ENCODE assay signal across 28 cellular contexts in the genomic region with DNA sequence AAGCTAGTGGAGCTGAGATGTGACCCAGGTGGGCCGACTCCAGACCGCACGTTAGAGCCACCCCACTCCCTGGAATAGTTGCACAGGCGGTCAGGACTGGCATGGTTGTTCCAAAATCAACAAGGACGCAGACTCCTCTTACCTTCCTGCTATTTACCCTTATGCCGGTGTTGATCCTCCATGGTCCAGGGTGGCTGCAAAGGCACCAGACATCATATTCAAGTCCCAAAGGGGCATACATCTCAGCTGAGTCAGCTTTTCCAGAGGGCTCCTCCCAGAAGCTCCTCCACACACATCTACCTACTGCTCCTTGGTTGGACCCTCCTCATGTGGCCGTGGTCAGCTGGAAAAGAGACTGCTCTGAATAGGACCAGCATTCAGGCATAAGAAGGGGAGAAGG.
DNase-seq lines count a peak whose midpoint lies in the region; ATAC-seq, FAIRE-seq and TF ChIP-seq lines count a peak whose summit lies in the region.
"Had no signal": no experiment of that assay in that cellular context is flagged by ENCODE, and none has a peak within 500 bp of the region (broad histone marks: within the 10 kb centered on the region; RNA-seq: fewer than 3 reads in every experiment).

No MANE protein-coding gene starts in this region.

- BruUV-seq in HepG2 (replicated peaks; lab: Mats Ljungman, UMichigan): no TSS peak

- peaks cover 8 to 32% of the 10 kb centered on the region in 2 donors for H3K27me3 Mint-ChIP-seq in effector memory CD8-positive, alpha-beta T cell

- H3K27me3 ChIP-seq in HepG2 (ENCODE audit: control insufficient read depth in 1 of 2, insufficient read depth in 2 of 2, low read length in 2 of 2): peaks cover 0 to 38% of the 10 kb centered on the region in 2 experiments; a peak in 3 of 5 replicates
- no peaks in the 10 kb centered on the region for H3K27me3 ChIP-seq in right lobe of liver
- H3K27me3 ChIP-seq: ascending aorta; BLaER1 treated with 17β-estradiol and CSF1 and Interleukin-3, amounts not matched to agents 10 nM and 100 nM; ovary had no signal

- TF ChIP-seq CTCF in HepG2 (CRISPR knock-in tag; IDR thresholded peaks at IDR 0.05): no peak
- no peak for TF ChIP-seq CTCF in right lobe of liver (IDR thresholded peaks at IDR 0.05)

- TF ChIP-seq RAD21 in HepG2 (CRISPR knock-in tag; IDR thresholded peaks at IDR 0.05): no peak

- DNase-seq in HepG2 (ENCODE audit: low spot score): no peak
- no peak for DNase-seq in right lobe of liver
- peak; percentile 51 for DNase-seq in mesenteric fat pad (ENCODE audit: low spot score)
- DNase-seq in urothelium cell line (ENCODE audit: low spot score): no peak
- no peak for DNase-seq in effector memory CD8-positive, alpha-beta T cell
- no peak for DNase-seq in SW 1271 (lab: John Stamatoyannopoulos, UW)
- DNase-seq in Ammon's horn (ENCODE audit: low spot score): no peak
- DNase-seq: activated gamma-delta T cell; activated naive CD8-positive, alpha-beta T cell treated with anti-CD3 and anti-CD28 coated beads for 36 hours; activated T-cell treated with anti-CD3 and anti-CD28 coated beads, Interleukin-2, amount 50 U/mL, for 24 hours; central memory CD4-positive, alpha-beta T cell; dermis blood vessel endothelial cell; Kasumi-1; kidney glomerular epithelial cell; NCI-H1417 treated with DMSO at 0.1 percent for 48 hours; NCI-H2081 treated with DMSO at 0.1 percent for 48 hours; NCI-H226; nephron progenitor cell; NK-92 treated with Interleukin-12 subunit alpha and Interleukin-12 subunit beta, amount 100 ng/mL, for 24 hours; T-helper 9 cell had no signal

- H3K36me3 ChIP-seq in HepG2 (replicated peaks in 1 of 2; ENCODE audit: control insufficient read depth in 1 of 2, insufficient read depth in 2 of 2, low read length in 2 of 2) (no peaks in the 10 kb centered on the region), right lobe of liver (no peaks in the 10 kb centered on the region)
- H3K36me3 ChIP-seq: ascending aorta, ovary had no signal

- H3K4me1 ChIP-seq in HepG2 (ENCODE audit: insufficient read depth, low read length): no peaks in the 10 kb centered on the region
- no peaks in the 10 kb centered on the region for H3K4me1 ChIP-seq in right lobe of liver
- H3K4me1 ChIP-seq: ascending aorta had no signal

- no peak for TF ChIP-seq EP300 in HepG2 (IDR thresholded peaks at IDR 0.05; ENCODE audit: low read depth in 2 of 2, low read length in 2 of 2)
- TF ChIP-seq EP300 in HepG2 (CRISPR knock-in tag; IDR thresholded peaks at IDR 0.05; ENCODE audit: borderline replicate concordance): no peak

- H3K36me3 Mint-ChIP-seq in effector memory CD8-positive, alpha-beta T cell (ENCODE audit: insufficient read depth): no peaks in the 10 kb centered on the region
- H3K36me3 Mint-ChIP-seq: activated naive CD8-positive, alpha-beta T cell treated with anti-CD3 and anti-CD28 coated beads for 36 hours; type B pancreatic cell had no signal

- no peak overlapping the region for H3K9ac ChIP-seq in HepG2 (ENCODE audit: insufficient read depth, low read depth, low read length)
- H3K9ac ChIP-seq: BLaER1 treated with 17β-estradiol and CSF1 and Interleukin-3, amounts not matched to agents 10 nM and 100 nM had no signal

- POLR2A ChIA-PET in HepG2 (lab: Yijun Ruan, JAX): no interaction called here

- no peak for FAIRE-seq in HepG2 (lab: Jason Lieb, UNC)
- peak; percentile 55 for FAIRE-seq in urothelium cell line (lab: Jason Lieb, UNC)
- FAIRE-seq: frontal cortex, G401.6 had no signal

- no peak overlapping the region for H3K4me2 ChIP-seq in HepG2 (ENCODE audit: low read depth, low read length)
- H3K4me2 ChIP-seq: BLaER1 treated with 17β-estradiol and CSF1 and Interleukin-3, amounts not matched to agents 10 nM and 100 nM had no signal

- no peaks in the 10 kb centered on the region for H3K9me3 Mint-ChIP-seq in effector memory CD8-positive, alpha-beta T cell
- H3K9me3 Mint-ChIP-seq: activated naive CD8-positive, alpha-beta T cell treated with anti-CD3 and anti-CD28 coated beads for 36 hours; activated T-cell treated with anti-CD3 and anti-CD28 coated beads, Interleukin-2, amount 50 U/mL, for 24 hours; type B pancreatic cell had no signal

- TF ChIP-seq POLR2A in HepG2 (IDR thresholded peaks at IDR 0.05; ENCODE audit: insufficient read depth in 1 of 2, low read depth in 2 of 2, low read length in 2 of 2) (no peak), right lobe of liver (IDR thresholded peaks at IDR 0.05) (no peak)

- ATAC-seq in HepG2 (no peak), right lobe of liver (no peak)
- ATAC-seq in effector memory CD8-positive, alpha-beta T cell (replicated peaks): no peak

- H3K79me2 ChIP-seq in HepG2 (ENCODE audit: insufficient read depth, low read length): no peaks in the 10 kb centered on the region

- no peak overlapping the region for H3K27ac ChIP-seq in HepG2 (ENCODE audit: extremely low read length, insufficient read depth, low read length)
- H3K27ac ChIP-seq in right lobe of liver: no peak overlapping the region
- H3K27ac ChIP-seq in cingulate gyrus (ENCODE audit: low read depth, low read length): peak overlapping the region; percentile 90
- H3K27ac ChIP-seq: ascending aorta; BLaER1 treated with 17β-estradiol and CSF1 and Interleukin-3, amounts not matched to agents 10 nM and 100 nM; ovary; skin epidermis had no signal

- intact Hi-C loops in HepG2 (cut with micrococcal nuclease; ENCODE audit: unreplicated experiment): no loop called here
- intact Hi-C loops in right lobe of liver (cut with DNase I): no loop called here

- no peaks in the 10 kb centered on the region for H3K9me3 ChIP-seq in HepG2 (ENCODE audit: low read length)
- H3K9me3 ChIP-seq in right lobe of liver: no peaks in the 10 kb centered on the region
- H3K9me3 ChIP-seq: ascending aorta; BLaER1 treated with 17β-estradiol and CSF1 and Interleukin-3, amounts not matched to agents 10 nM and 100 nM; ovary had no signal

- no peak overlapping the region for H3K4me3 Mint-ChIP-seq in effector memory CD8-positive, alpha-beta T cell
- H3K4me3 Mint-ChIP-seq: activated naive CD8-positive, alpha-beta T cell treated with anti-CD3 and anti-CD28 coated beads for 36 hours; activated T-cell treated with anti-CD3 and anti-CD28 coated beads, Interleukin-2, amount 50 U/mL, for 24 hours; nephron progenitor cell; type B pancreatic cell had no signal

- in situ Hi-C loops in HepG2 (cut with HindIII; ENCODE audit: extremely low pct_ligation_motif_present, low pct_unique_long_range_greater_than_20kb): no loop called here

- H3K4me3 ChIP-seq in HepG2 (replicated peaks in 1 of 3; ENCODE audit: insufficient read depth in 1 of 3, low read depth in 2 of 3, low read length in 3 of 3): no peak overlapping the region
- H3K4me3 ChIP-seq in right lobe of liver: no peak overlapping the region
- H3K4me3 ChIP-seq: ascending aorta; BLaER1 treated with 17β-estradiol and CSF1 and Interleukin-3, amounts not matched to agents 10 nM and 100 nM; ovary; skin epidermis had no signal

- H3K4me1 Mint-ChIP-seq in effector memory CD8-positive, alpha-beta T cell (ENCODE audit: low read depth in 2 of 2): no peaks in the 10 kb centered on the region
- H3K4me1 Mint-ChIP-seq: activated naive CD8-positive, alpha-beta T cell treated with anti-CD3 and anti-CD28 coated beads for 36 hours; nephron progenitor cell had no signal

- no peaks in the 10 kb centered on the region for H4K20me1 ChIP-seq in HepG2 (ENCODE audit: insufficient read depth, low read length)

- 14% methylated on average over 7 of the region's 7 CpGs for WGBS in HepG2 (ENCODE audit: low lambda C conversion rate)
- WGBS in right lobe of liver (ENCODE audit: insufficient coverage, low coverage, low lambda C conversion rate, missing lambda C conversion rate): 70% methylated on average over 2 of the region's 7 CpGs

- H3K27ac Mint-ChIP-seq in effector memory CD8-positive, alpha-beta T cell: no peak overlapping the region
- H3K27ac Mint-ChIP-seq: activated naive CD8-positive, alpha-beta T cell treated with anti-CD3 and anti-CD28 coated beads for 36 hours; activated T-cell treated with anti-CD3 and anti-CD28 coated beads, Interleukin-2, amount 50 U/mL, for 24 hours; nephron progenitor cell; type B pancreatic cell had no signal

- CTCF ChIA-PET in HepG2 (lab: Yijun Ruan, JAX; ENCODE audit: low intra/inter-chr PET ratio, low total read pairs): no interaction called here

- no peak overlapping the region for H2AFZ ChIP-seq in HepG2 (ENCODE audit: low read length)

TF ChIP-seq in HepG2, 621 proteins besides CTCF, POLR2A, EP300 and RAD21 (continues in another document):
- TF ChIP-seq CCDC6 (CRISPR knock-in tag; IDR thresholded peaks at IDR 0.05) (no peak), TP53 (CRISPR knock-in tag; conservative IDR thresholded peaks at IDR 0.05) (no peak), ZNF644 (CRISPR knock-in tag; IDR thresholded peaks at IDR 0.05; ENCODE audit: low read depth) (no peak), ZNF816 (CRISPR knock-in tag; IDR thresholded peaks at IDR 0.05; ENCODE audit: borderline replicate concordance) (no peak), MAFK (conservative IDR thresholded peaks at IDR 0.05 in 1 of 2, IDR thresholded peaks at IDR 0.05 in 1 of 2; ENCODE audit: low read length in 2 of 2) (peak; percentile 69 to 85), ETV6 (CRISPR knock-in tag; conservative IDR thresholded peaks at IDR 0.05) (no peak), MAFF (IDR thresholded peaks at IDR 0.05; ENCODE audit: low read depth, low read length) (peak; percentile 65), ZNF773 (CRISPR knock-in tag; IDR thresholded peaks at IDR 0.05; ENCODE audit: borderline replicate concordance) (no peak), ZSCAN31 (CRISPR knock-in tag; IDR thresholded peaks at IDR 0.05; ENCODE audit: low read depth) (no peak), ZNF891 (CRISPR knock-in tag; IDR thresholded peaks at IDR 0.05) (no peak), NFE2 (CRISPR knock-in tag; IDR thresholded peaks at IDR 0.05) (no peak)
